In genomic region chr12:110750784-110751461, GRCh38 we compare ENCODE assay signal across 17 cellular contexts. TPM values are rescaled to one million over a fixed set of nuclear protein-coding genes. Genes with fewer than 3 reads are reported as not detected.
A peak's percentile ranks its signal among the peaks of the same experiment; 100 is the strongest.
DNase-seq lines count a peak whose midpoint lies in the region; ATAC-seq and TF ChIP-seq lines count a peak whose summit lies in the region.
"Had no signal": no experiment of that assay in that cellular context is flagged by ENCODE, and none has a peak within 500 bp of the region (broad histone marks: within the 10 kb centered on the region; RNA-seq: fewer than 3 reads in every experiment).

No MANE protein-coding gene starts in this region.

- H3K27ac ChIP-seq in gastroesophageal sphincter (peak overlapping the region in 3 of 4 donors; percentile 41 to 61 (median 52)), smooth muscle cell (ENCODE audit: low read depth) (peak overlapping the region; percentile 6)
- H3K27ac ChIP-seq: BLaER1, ovary had no signal

- no peaks in the 10 kb centered on the region for H3K79me2 ChIP-seq in smooth muscle cell (ENCODE audit: low read depth)

- H3K27me3 ChIP-seq in gastroesophageal sphincter = no peaks in the 10 kb centered on the region
- no peaks in the 10 kb centered on the region for H3K27me3 ChIP-seq in smooth muscle cell (ENCODE audit: low read depth)
- H3K27me3 ChIP-seq: BLaER1, ovary had no signal

- 78 to 100% methylated on average over 2 to 12 of the region's 13 CpGs for WGBS in gastroesophageal sphincter (ENCODE audit: low coverage in 1 of 2), 2 donors
- 68% methylated on average over 13 of the region's 13 CpGs for WGBS in smooth muscle cell (ENCODE audit: low lambda C conversion rate)

- TF ChIP-seq CTCF in gastroesophageal sphincter (IDR thresholded peaks at IDR 0.05) (no peak), smooth muscle cell (IDR thresholded peaks at IDR 0.05; ENCODE audit: borderline replicate concordance, insufficient read depth, poor library complexity, severe bottlenecking) (no peak)

- no peak overlapping the region for H3K4me2 ChIP-seq in smooth muscle cell
- H3K4me2 ChIP-seq: BLaER1 had no signal

- H3K4me3 ChIP-seq in gastroesophageal sphincter (no peak overlapping the region), smooth muscle cell (no peak overlapping the region)
- H3K4me3 ChIP-seq: BLaER1, ovary had no signal

- DNase-seq in ELR (ENCODE audit: low read depth) = peak; percentile 39
- DNase-seq in RPMI7951 (ENCODE audit: low read depth) = peak; percentile 82
- no peak for DNase-seq in smooth muscle cell (lab: John Stamatoyannopoulos, UW; ENCODE audit: unreplicated experiment)
- DNase-seq in activated naive CD4-positive, alpha-beta T cell (lab: John Stamatoyannopoulos, UW) = no peak
- DNase-seq: amniotic stem cell; cortex of kidney; midbrain; MV-4-11; NCI-H2081; ovary; RPMI8226; stimulated activated naive CD8-positive, alpha-beta T cell treated with anti-CD3 and anti-CD28 coated beads, Interleukin-15, amount 100 ng/mL, for 72 hours; T-helper 1 cell had no signal

- H3K4me1 ChIP-seq in gastroesophageal sphincter (peaks cover 0 to 9% (median 0%) of the 10 kb centered on the region in 3 donors), smooth muscle cell (ENCODE audit: low read depth) (no peaks in the 10 kb centered on the region)
- H3K4me1 ChIP-seq: BLaER1 had no signal

- H3K36me3 ChIP-seq in gastroesophageal sphincter (no peaks in the 10 kb centered on the region), smooth muscle cell (ENCODE audit: low read depth) (no peaks in the 10 kb centered on the region)
- H3K36me3 ChIP-seq: BLaER1, ovary had no signal

- no peaks in the 10 kb centered on the region for H3K9me3 ChIP-seq in gastroesophageal sphincter
- no peaks in the 10 kb centered on the region for H3K9me3 ChIP-seq in smooth muscle cell (replicated peaks; ENCODE audit: low read depth)
- H3K9me3 ChIP-seq: BLaER1, ovary had no signal

- peaks cover 8% of the 10 kb centered on the region for H3F3A ChIP-seq in smooth muscle cell (ENCODE audit: low read depth)

- ATAC-seq in gastroesophageal sphincter (peak; percentile 83), HG03108 (IDR thresholded peaks at IDR 0.05; ENCODE audit: unreplicated experiment) (no peak), GM21825 (IDR thresholded peaks at IDR 0.05; ENCODE audit: unreplicated experiment) (no peak)
- ATAC-seq: stimulated activated naive CD8-positive, alpha-beta T cell treated with anti-CD3 and anti-CD28 coated beads, Interleukin-15, amount 100 ng/mL, for 72 hours had no signal

- no peaks in the 10 kb centered on the region for H4K20me1 ChIP-seq in smooth muscle cell (ENCODE audit: low read depth)
- H4K20me1 ChIP-seq: BLaER1 had no signal

- TF ChIP-seq POLR2A in gastroesophageal sphincter (IDR thresholded peaks at IDR 0.05) = no peak

- H2AFZ ChIP-seq in smooth muscle cell (ENCODE audit: low read depth) = no peak overlapping the region

- TF ChIP-seq EP300 in gastroesophageal sphincter (IDR thresholded peaks at IDR 0.05) = no peak

- H3K9ac ChIP-seq in smooth muscle cell (ENCODE audit: low read depth) = no peak overlapping the region
- H3K9ac ChIP-seq: BLaER1 had no signal

RNA-seq across cellular contexts. Expression of gene PPP1CC, which starts 8.2 kb away (rescaled TPM):
- total RNA-seq in RPMI7951 (2014; rRNA removed; shearing (Covaris generic)) = 138 and 148 TPM in 2 replicates
- 100 to 1,000 TPM; 103 to 135 (median 126) TPM for total RNA-seq in gastroesophageal sphincter
- total RNA-seq in smooth muscle cell = 105 and 120 TPM in 2 replicates
- polyA plus RNA-seq in smooth muscle cell = 34.9 and 35.2 TPM in 2 replicates

Comparison
In these comparisons a context has a peak if more than half of its experiments do, and no peak if none do; other contexts are left out.
1. DNase-seq: peak in ELR (single experiment) and RPMI7951 (single experiment); none in smooth muscle cell (single experiment) and activated naive CD4-positive, alpha-beta T cell (0 of 4).